ENCODE assay signal across 1 cellular context in genomic region chr16:89507834-89508590, GRCh38.
TF ChIP-seq lines count a peak whose summit lies in the region.

TSS of gene SPG7 (plus strand) at chr16:89508403. CDS start at chr16:89508418, 15 bp downstream.

TF ChIP-seq in K562, 482 proteins besides CTCF, POLR2A, EP300 and RAD21 (continued from another document and continues in another):
- TF ChIP-seq TSHZ1 (CRISPR knock-in tag; IDR thresholded peaks at IDR 0.05) (no peak), RBM22 (IDR thresholded peaks at IDR 0.05; ENCODE audit: low read depth, low read length, poor library complexity, severe bottlenecking) (no peak), RAD51 (IDR thresholded peaks at IDR 0.05; ENCODE audit: borderline replicate concordance, low read depth) (no peak), ZNF444 (CRISPR knock-in tag; IDR thresholded peaks at IDR 0.05) (no peak), ZEB2 (IDR thresholded peaks at IDR 0.05) (no peak), CSDE1 (IDR thresholded peaks at IDR 0.05) (no peak), RUNX1 (IDR thresholded peaks at IDR 0.05; ENCODE audit: low read depth) (no peak), WHSC1 (IDR thresholded peaks at IDR 0.05; ENCODE audit: low read length) (no peak), AFF4 (CRISPR knock-in tag; IDR thresholded peaks at IDR 0.05) (0 out of 2 replicates have a peak, but pooled peaks have one; percentile 25), CEBPB (tag; IDR thresholded peaks at IDR 0.05) (no peak), THAP7 (CRISPR knock-in tag; IDR thresholded peaks at IDR 0.05) (no peak), PATZ1 (CRISPR knock-in tag; IDR thresholded peaks at IDR 0.05; ENCODE audit: borderline replicate concordance) (no peak), ZNF512 (tag; IDR thresholded peaks at IDR 0.05) (no peak), TEAD2 (tag; IDR thresholded peaks at IDR 0.05) (no peak), ZNF274 (IDR thresholded peaks at IDR 0.05; ENCODE audit: borderline replicate concordance, low read depth, low read length) (no peak), NR4A1 (CRISPR knock-in tag; IDR thresholded peaks at IDR 0.05) (no peak), NR4A1 (tag; IDR thresholded peaks at IDR 0.05) (no peak), CREB3 (tag; conservative IDR thresholded peaks at IDR 0.05; ENCODE audit: low read depth) (no peak), MEF2D (tag; conservative IDR thresholded peaks at IDR 0.05; ENCODE audit: low read depth) (0 out of 2 replicates have a peak, but pooled peaks have one; percentile 21), XRCC3 (IDR thresholded peaks at IDR 0.05) (no peak), ZNF282 (CRISPR knock-in tag; IDR thresholded peaks at IDR 0.05) (peak; percentile 0; the same call in 1 of the 2 replicates), ELK1 (CRISPR knock-in tag; IDR thresholded peaks at IDR 0.05) (no peak), XRCC5 (IDR thresholded peaks at IDR 0.05; ENCODE audit: low read depth, low read length) (no peak; the same call in 1 of the 2 replicates), C11orf30 (IDR thresholded peaks at IDR 0.05; ENCODE audit: low read depth) (peak; percentile 46), TEAD4 (IDR thresholded peaks at IDR 0.05; ENCODE audit: low read length) (no peak), TEAD4 (CRISPR knock-in tag; IDR thresholded peaks at IDR 0.05; ENCODE audit: borderline replicate concordance) (0 out of 2 replicates have a peak, but pooled peaks have one; percentile 35), ZC3H11A (IDR thresholded peaks at IDR 0.05; ENCODE audit: low read depth, low read length) (no peak), TRIM28 (IDR thresholded peaks at IDR 0.05) (no peak), ZNF23 (CRISPR knock-in tag; IDR thresholded peaks at IDR 0.05) (no peak), ESRRB (CRISPR knock-in tag; IDR thresholded peaks at IDR 0.05; ENCODE audit: borderline replicate concordance) (no peak), NR1H2 (CRISPR knock-in tag; IDR thresholded peaks at IDR 0.05) (no peak), ZNF395 (CRISPR knock-in tag; IDR thresholded peaks at IDR 0.05) (no peak; the same call in 1 of the 2 replicates), BRF1 (IDR thresholded peaks at IDR 0.05; ENCODE audit: borderline replicate concordance, extremely low read depth, insufficient read length) (no peak), EGR1 (conservative IDR thresholded peaks at IDR 0.05) (peak; percentile 88), HES1 (IDR thresholded peaks at IDR 0.05; ENCODE audit: low read depth) (no peak), ZNF79 (CRISPR knock-in tag; IDR thresholded peaks at IDR 0.05; ENCODE audit: low read depth) (no peak), AFF1 (IDR thresholded peaks at IDR 0.05; ENCODE audit: low read depth in 1 of 2, partially characterized antibody in 2 of 2) (no peak), IRF1 (CRISPR knock-in tag; IDR thresholded peaks at IDR 0.05; ENCODE audit: borderline replicate concordance) (no peak), RFX5 (IDR thresholded peaks at IDR 0.05; ENCODE audit: low read depth, low read length) (no peak), RBM25 (IDR thresholded peaks at IDR 0.05; ENCODE audit: low read depth, low read length, severe bottlenecking) (no peak), KLF1 (tag; IDR thresholded peaks at IDR 0.05) (no peak; the same call in 1 of the 2 replicates)
